10 cellular contexts compared by ENCODE assay signal in genomic region chr2:131363703-131364186, GRCh38. TPM values are rescaled to one million over a fixed set of nuclear protein-coding genes. Genes with fewer than 3 reads are reported as not detected.
DNase-seq lines count a peak whose midpoint lies in the region; ATAC-seq and TF ChIP-seq lines count a peak whose summit lies in the region.
"Not testable (repeated sequence)": the region's sequence is repeated elsewhere in the genome, so short reads cannot be mapped to it uniquely, and the experiment has no call there.
"Had no signal": no experiment of that assay in that cellular context is flagged by ENCODE, and none has a peak within 500 bp of the region (broad histone marks: within the 10 kb centered on the region; RNA-seq: fewer than 3 reads in every experiment).

Gene RAB6D (minus strand): TSS chr2:131364168. CDS start chr2:131363720, 448 bp downstream.

- H3K9me3 ChIP-seq in AG04450 (ENCODE audit: control insufficient read depth, insufficient read depth, low read length); RWPE2 (ENCODE audit: severe bottlenecking); iPS-20b (ENCODE audit: insufficient read depth, low read depth, low read length): not testable (repeated sequence)

- H3K27me3 ChIP-seq in AG04450 (ENCODE audit: control insufficient read depth, insufficient read depth, low read length), result not testable (repeated sequence)
- peaks cover 22% of the 10 kb centered on the region for H3K27me3 ChIP-seq in RWPE2 (ENCODE audit: insufficient read depth, poor library complexity, severe bottlenecking)
- peaks cover 41% of the 10 kb centered on the region for H3K27me3 ChIP-seq in iPS-20b (ENCODE audit: insufficient read depth, low read length)

- not testable (repeated sequence) for DNase-seq in AG04450 (ENCODE audit: low read depth, low spot score); RWPE2 (ENCODE audit: low spot score); natural killer cell treated with Interleukin-12 subunit alpha and Interleukin-12 subunit beta and Interleukin-15 and Interleukin-18, amount 100 ng/mL, for 72 hours (ENCODE audit: low spot score)
- peak; percentile 41 for DNase-seq in activated naive CD8-positive, alpha-beta T cell treated with anti-CD3 and anti-CD28 coated beads, Interleukin-2, amount 10 ng/mL, durations not matched to agents 7 days and 5 days
- peak; percentile 35 for DNase-seq in endothelial cell (ENCODE audit: low spot score)
- peak; percentile 27 for DNase-seq in stimulated activated CD8-positive, alpha-beta memory T cell treated with anti-CD3 and anti-CD28 coated beads, Interleukin-4, amount 100 ng/mL, for 48 hours

- H3K36me3 Mint-ChIP-seq in activated naive CD8-positive, alpha-beta T cell treated with anti-CD3 and anti-CD28 coated beads, Interleukin-2, amount 10 ng/mL, durations not matched to agents 7 days and 5 days; endothelial cell (ENCODE audit: low read depth, unreplicated experiment); natural killer cell treated with Interleukin-12 subunit alpha and Interleukin-12 subunit beta and Interleukin-15 and Interleukin-18, amount 100 ng/mL, for 72 hours: not testable (repeated sequence)

- H3K9ac ChIP-seq in iPS-20b (ENCODE audit: low read depth, low read length), result not testable (repeated sequence)

- not testable (repeated sequence) for TF ChIP-seq CTCF in AG04450 (IDR thresholded peaks at IDR 0.05; ENCODE audit: low read depth, low read length); RWPE2 (IDR thresholded peaks at IDR 0.05; ENCODE audit: poor library complexity, severe bottlenecking); endothelial cell (IDR thresholded peaks at IDR 0.05; ENCODE audit: unreplicated experiment)

- H3K27ac Mint-ChIP-seq in activated naive CD8-positive, alpha-beta T cell treated with anti-CD3 and anti-CD28 coated beads, Interleukin-2, amount 10 ng/mL, durations not matched to agents 7 days and 5 days; endothelial cell (ENCODE audit: unreplicated experiment); natural killer cell treated with Interleukin-12 subunit alpha and Interleukin-12 subunit beta and Interleukin-15 and Interleukin-18, amount 100 ng/mL, for 72 hours: not testable (repeated sequence)

- not testable (repeated sequence) for H3K36me3 ChIP-seq in RWPE2 (ENCODE audit: low read depth); iPS-20b (ENCODE audit: insufficient read depth, low read depth, low read length)

- not testable (repeated sequence) for H3K4me1 Mint-ChIP-seq in activated naive CD8-positive, alpha-beta T cell treated with anti-CD3 and anti-CD28 coated beads, Interleukin-2, amount 10 ng/mL, durations not matched to agents 7 days and 5 days; endothelial cell (ENCODE audit: unreplicated experiment); natural killer cell treated with Interleukin-12 subunit alpha and Interleukin-12 subunit beta and Interleukin-15 and Interleukin-18, amount 100 ng/mL, for 72 hours (ENCODE audit: low read depth in 2 of 2)

- 0 out of 2 replicates have a peak within 1 kb of the TSS, but pooled peaks have one; percentile 32 for H3K4me3 ChIP-seq in AG04450 (ENCODE audit: low read depth, low read length)
- H3K4me3 ChIP-seq in RWPE2 (ENCODE audit: severe bottlenecking), result not testable (repeated sequence)
- peak within 1 kb of the TSS; percentile 59; the same call in 1 of the 2 replicates for H3K4me3 ChIP-seq in iPS-20b (ENCODE audit: low read length)

- CTCF ChIA-PET in AG04450 (lab: Charles Lee), result not testable (repeated sequence)

- H3K9me3 Mint-ChIP-seq in activated naive CD8-positive, alpha-beta T cell treated with anti-CD3 and anti-CD28 coated beads, Interleukin-2, amount 10 ng/mL, durations not matched to agents 7 days and 5 days; endothelial cell (ENCODE audit: unreplicated experiment); natural killer cell treated with Interleukin-12 subunit alpha and Interleukin-12 subunit beta and Interleukin-15 and Interleukin-18, amount 100 ng/mL, for 72 hours: not testable (repeated sequence)

- ATAC-seq in HG03442 (IDR thresholded peaks at IDR 0.05; ENCODE audit: unreplicated experiment) (peak; percentile 49), RWPE2 (ENCODE audit: low read depth) (peak; percentile 59; the same call in 2 of the 3 replicates)
- ATAC-seq in activated naive CD8-positive, alpha-beta T cell treated with anti-CD3 and anti-CD28 coated beads, Interleukin-2, amount 10 ng/mL, durations not matched to agents 7 days and 5 days (ENCODE audit: low read depth), result peak; percentile 47
- ATAC-seq in natural killer cell treated with Interleukin-12 subunit alpha and Interleukin-12 subunit beta and Interleukin-15 and Interleukin-18, amount 100 ng/mL, for 72 hours, result peak; percentile 28 to 36

- H3K27ac ChIP-seq in AG04450 (ENCODE audit: low read depth, low read length); RWPE2 (ENCODE audit: poor library complexity, severe bottlenecking); iPS-20b (ENCODE audit: low read length): not testable (repeated sequence)

- H3K4me3 Mint-ChIP-seq in activated naive CD8-positive, alpha-beta T cell treated with anti-CD3 and anti-CD28 coated beads, Interleukin-2, amount 10 ng/mL, durations not matched to agents 7 days and 5 days, result peak within 1 kb of the TSS; percentile 49
- peak within 1 kb of the TSS; percentile 77 for H3K4me3 Mint-ChIP-seq in endothelial cell (ENCODE audit: unreplicated experiment)
- peak within 1 kb of the TSS; percentile 27 for H3K4me3 Mint-ChIP-seq in natural killer cell treated with Interleukin-12 subunit alpha and Interleukin-12 subunit beta and Interleukin-15 and Interleukin-18, amount 100 ng/mL, for 72 hours

- H3K4me1 ChIP-seq in RWPE2 (ENCODE audit: insufficient read depth, poor library complexity, severe bottlenecking); iPS-20b (ENCODE audit: insufficient read depth, low read length): not testable (repeated sequence)

- POLR2A ChIA-PET in AG04450 (lab: Yijun Ruan, JAX); activated naive CD8-positive, alpha-beta T cell treated with anti-CD3 and anti-CD28 coated beads, Interleukin-2, amount 10 ng/mL, durations not matched to agents 7 days and 5 days (lab: Charles Lee): not testable (repeated sequence)

- peaks cover 48% of the 10 kb centered on the region for H3K27me3 Mint-ChIP-seq in activated naive CD8-positive, alpha-beta T cell treated with anti-CD3 and anti-CD28 coated beads, Interleukin-2, amount 10 ng/mL, durations not matched to agents 7 days and 5 days
- H3K27me3 Mint-ChIP-seq in endothelial cell (ENCODE audit: unreplicated experiment), result not testable (repeated sequence)
- peaks cover 25 to 55% of the 10 kb centered on the region in 2 donors for H3K27me3 Mint-ChIP-seq in natural killer cell treated with Interleukin-12 subunit alpha and Interleukin-12 subunit beta and Interleukin-15 and Interleukin-18, amount 100 ng/mL, for 72 hours

RNA-seq across cellular contexts. Expression of gene RAB6D, which starts in this region (rescaled TPM):
- 0.04 and 0.09 TPM in 2 replicates for polyA plus RNA-seq in AG04450 (2011; rRNA removed)
- not detected in 2 replicates for polyA minus RNA-seq in AG04450 (2011; rRNA and poly(A)+ RNA removed)
- total RNA-seq in activated naive CD8-positive, alpha-beta T cell treated with anti-CD3 and anti-CD28 coated beads, Interleukin-2, amount 10 ng/mL, durations not matched to agents 7 days and 5 days, result not detected
- 0.59 TPM for total RNA-seq in endothelial cell (ENCODE audit: unreplicated experiment)
- not detected for total RNA-seq in natural killer cell treated with Interleukin-12 subunit alpha and Interleukin-12 subunit beta and Interleukin-15 and Interleukin-18, amount 100 ng/mL, for 72 hours
- total RNA-seq: Daoy, T-helper 17 cell had no signal

Comparison
In these comparisons a context has a peak if more than half of its experiments do, and no peak if none do; other contexts are left out.
1. Peak in DNase-seq and ATAC-seq in activated naive CD8-positive, alpha-beta T cell treated with anti-CD3 and anti-CD28 coated beads, Interleukin-2, amount 10 ng/mL, durations not matched to agents 7 days and 5 days; RNA of the gene not detected or under 1 TPM.
2. Peak in DNase-seq in endothelial cell; RNA of the gene not detected or under 1 TPM.
3. Peak in ATAC-seq in natural killer cell treated with Interleukin-12 subunit alpha and Interleukin-12 subunit beta and Interleukin-15 and Interleukin-18, amount 100 ng/mL, for 72 hours; RNA of the gene not detected or under 1 TPM.
4. H3K4me3 Mint-ChIP-seq: peak in every context shown above with its lines; median percentile 77 in endothelial cell; 49 in activated naive CD8-positive, alpha-beta T cell treated with anti-CD3 and anti-CD28 coated beads, Interleukin-2, amount 10 ng/mL, durations not matched to agents 7 days and 5 days; 27 in natural killer cell treated with Interleukin-12 subunit alpha and Interleukin-12 subunit beta and Interleukin-15 and Interleukin-18, amount 100 ng/mL, for 72 hours.